In the genomic region with DNA sequence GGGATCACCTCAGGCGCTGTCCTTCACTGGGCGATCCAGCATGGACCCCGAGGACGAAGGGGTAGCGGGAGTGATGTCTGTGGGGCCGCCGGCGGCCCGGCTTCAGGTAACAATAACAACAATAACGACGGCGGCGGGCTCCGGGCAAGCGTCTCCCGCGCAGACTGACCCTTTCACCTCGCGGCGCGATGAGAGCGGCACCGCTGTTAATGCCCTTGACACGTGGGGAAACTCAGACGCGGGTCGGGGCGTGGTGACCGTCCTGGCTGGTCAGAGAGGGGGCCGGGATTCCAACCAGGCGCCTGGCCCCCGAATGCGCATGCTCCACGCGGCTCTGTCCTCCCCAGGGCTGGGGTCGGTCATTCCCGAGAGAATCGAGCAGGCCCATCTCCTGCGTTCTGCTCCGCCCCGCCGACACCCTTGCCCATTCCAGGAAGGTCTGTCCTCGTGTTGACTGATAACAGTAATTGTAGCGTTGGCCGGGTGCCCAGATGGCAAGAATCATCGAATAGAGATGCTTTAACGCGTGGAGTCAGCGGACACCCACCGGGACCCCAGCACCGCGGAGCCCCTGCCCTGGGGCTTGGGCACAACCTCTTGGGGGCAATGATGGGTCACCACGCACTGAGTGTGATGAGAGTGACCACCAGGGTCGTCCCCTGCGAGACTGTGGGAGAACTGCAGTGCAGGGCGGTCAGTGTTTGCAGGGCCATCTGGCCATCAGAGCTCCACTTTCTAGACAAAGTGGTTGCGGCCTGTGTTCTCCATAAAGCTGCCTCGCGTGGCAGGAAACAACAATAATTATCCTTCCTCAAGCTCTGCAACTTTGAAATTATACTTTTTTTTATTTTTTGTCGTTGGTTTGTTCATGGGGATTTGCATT, we compare ENCODE assay signal across 8 cellular contexts. TPM values are rescaled to one million over a fixed set of nuclear protein-coding genes. Genes with fewer than 3 reads are reported as not detected.
DNase-seq lines count a peak whose midpoint lies in the region; ATAC-seq and TF ChIP-seq lines count a peak whose summit lies in the region.

No MANE protein-coding gene starts in this region.

- H3K79me2 ChIP-seq in KMS-11 (ENCODE audit: insufficient read depth, low read depth): peaks cover 15% of the 10 kb centered on the region

- DNase-seq in CD4-positive, alpha-beta memory T cell: peak in 3 of 5 donors; percentile 14 to 60 (median 22)
- peak; percentile 45 for DNase-seq in T-helper 2 cell treated with Interferon-gamma antibody and Interleukin-4, amounts not matched to agents 5 μg/mL and 100 μg/mL, for 36 hours (ENCODE audit: low spot score)
- DNase-seq in brain microvascular endothelial cell: peak; percentile 76
- DNase-seq in gastrocnemius medialis: peak; percentile 12 to 20
- DNase-seq in KG1 (lab: John Stamatoyannopoulos, UW): no peak

- TF ChIP-seq CTCF in KMS-11 (conservative IDR thresholded peaks at IDR 0.05; ENCODE audit: low read depth, low read length) (no peak), brain microvascular endothelial cell (IDR thresholded peaks at IDR 0.05; ENCODE audit: low read depth, low read length, missing control alignments) (peak; percentile 9), gastrocnemius medialis (IDR thresholded peaks at IDR 0.05 in 4 of 5, conservative IDR thresholded peaks at IDR 0.05 in 1 of 5) (no peak)

- peaks cover 26 to 57% (median 36%) of the 10 kb centered on the region in 4 donors for H3K4me1 Mint-ChIP-seq in CD4-positive, alpha-beta memory T cell
- H3K4me1 Mint-ChIP-seq in T-helper 2 cell treated with Interferon-gamma antibody and Interleukin-4, amounts not matched to agents 5 μg/mL and 100 μg/mL, for 36 hours (ENCODE audit: low read depth): peaks cover 18% of the 10 kb centered on the region

- H3K36me3 Mint-ChIP-seq in CD4-positive, alpha-beta memory T cell: peaks cover 28 to 38% of the 10 kb centered on the region in 2 donors
- H3K36me3 Mint-ChIP-seq in T-helper 2 cell treated with Interferon-gamma antibody and Interleukin-4, amounts not matched to agents 5 μg/mL and 100 μg/mL, for 36 hours (ENCODE audit: low read depth): peaks cover 69% of the 10 kb centered on the region

- H3K27ac Mint-ChIP-seq in CD4-positive, alpha-beta memory T cell: peak overlapping the region; percentile 91 to 99 (median 96)
- H3K27ac Mint-ChIP-seq in T-helper 2 cell treated with Interferon-gamma antibody and Interleukin-4, amounts not matched to agents 5 μg/mL and 100 μg/mL, for 36 hours: peak overlapping the region; percentile 90

- H3K9me3 Mint-ChIP-seq in CD4-positive, alpha-beta memory T cell: peaks cover 0 to 14% (median 5%) of the 10 kb centered on the region in 8 donors
- peaks cover 38% of the 10 kb centered on the region for H3K9me3 Mint-ChIP-seq in T-helper 2 cell treated with Interferon-gamma antibody and Interleukin-4, amounts not matched to agents 5 μg/mL and 100 μg/mL, for 36 hours

- H3K27ac ChIP-seq in CD4-positive, alpha-beta memory T cell (ENCODE audit: low read depth, low read length): peak overlapping the region; percentile 73
- H3K27ac ChIP-seq in KMS-11 (peak overlapping the region; percentile 47), brain microvascular endothelial cell (peak overlapping the region; percentile 87), gastrocnemius medialis (peak overlapping the region; percentile 72 to 91 (median 83))

- H4K20me1 ChIP-seq in KMS-11 (ENCODE audit: insufficient read depth): no peaks in the 10 kb centered on the region

- H2AFZ ChIP-seq in KMS-11 (ENCODE audit: low read depth): peak overlapping the region; percentile 83

- in situ Hi-C loops in brain microvascular endothelial cell (cut with HindIII; ENCODE audit: low pct_ligation_motif_present, low sequenced_read_pairs): no loop called here
- in situ Hi-C loops in gastrocnemius medialis (cut with MboI; ENCODE audit: low sequenced_read_pairs in 4 of 4): no loop called here

- H3K9me3 ChIP-seq in CD4-positive, alpha-beta memory T cell (ENCODE audit: control insufficient read depth in 1 of 2, low read length in 2 of 2): peaks cover 0 to 7% of the 10 kb centered on the region in 2 donors
- H3K9me3 ChIP-seq in iPS-18c (ENCODE audit: control insufficient read depth, insufficient read depth, low read length) (no peaks in the 10 kb centered on the region), gastrocnemius medialis (peaks cover 0 to 3% (median 0%) of the 10 kb centered on the region in 3 donors)

- H3K27me3 Mint-ChIP-seq in CD4-positive, alpha-beta memory T cell: no peaks in the 10 kb centered on the region
- no peaks in the 10 kb centered on the region for H3K27me3 Mint-ChIP-seq in T-helper 2 cell treated with Interferon-gamma antibody and Interleukin-4, amounts not matched to agents 5 μg/mL and 100 μg/mL, for 36 hours (ENCODE audit: low read depth)

- peak overlapping the region; percentile 71 for H3K9ac ChIP-seq in KMS-11

- ATAC-seq in GM21576 (IDR thresholded peaks at IDR 0.05; ENCODE audit: unreplicated experiment): peak; percentile 27
- peak; percentile 44 to 55 for ATAC-seq in gastrocnemius medialis

- CTCF ChIA-PET in CD4-positive, alpha-beta memory T cell (lab: Charles Lee; ENCODE audit: partially characterized antibody): interaction anchor here (1.0 kb wide), 1 partner anchor 30 kb away, joined by 3 read pairs; no protein-coding TSS in a partner anchor

- peak overlapping the region; percentile 62 to 92 for H3K4me3 ChIP-seq in CD4-positive, alpha-beta memory T cell (ENCODE audit: low read length in 2 of 2)
- H3K4me3 ChIP-seq in KMS-11 (IDR thresholded peaks at IDR 0.05; ENCODE audit: insufficient read depth, low read depth, low read length) (no peak overlapping the region), brain microvascular endothelial cell (ENCODE audit: low read depth, low read length) (peak overlapping the region; percentile 90), iPS-18c (ENCODE audit: insufficient read depth, low read depth, low read length) (peak overlapping the region; percentile 99), gastrocnemius medialis (peak overlapping the region; percentile 74 to 82 (median 78))

- peak overlapping the region; percentile 84 for H3K4me2 ChIP-seq in KMS-11

- peak overlapping the region; percentile 93 to 100 (median 98) for H3K4me3 Mint-ChIP-seq in CD4-positive, alpha-beta memory T cell
- H3K4me3 Mint-ChIP-seq in T-helper 2 cell treated with Interferon-gamma antibody and Interleukin-4, amounts not matched to agents 5 μg/mL and 100 μg/mL, for 36 hours: peak overlapping the region; percentile 88

- POLR2A ChIA-PET in CD4-positive, alpha-beta memory T cell (lab: Charles Lee; ENCODE audit: partially characterized antibody): interaction anchor here (0.7 to 2.5 kb wide), 16 partner anchors 17 to 1875 kb away, joined by 3 to 28 read pairs (median 5); a partner anchor contains a TSS

- intact Hi-C loops in CD4-positive, alpha-beta memory T cell (cut with micrococcal nuclease): loop anchor here (2.0 kb wide), 2 partner anchors 102 to 130 kb away; a partner anchor contains a TSS
- intact Hi-C loops in gastrocnemius medialis (cut with DNase I; ENCODE audit: low total_unique reads): no loop called here

- no peaks in the 10 kb centered on the region for H3K27me3 ChIP-seq in CD4-positive, alpha-beta memory T cell (ENCODE audit: insufficient read depth, low read length)
- H3K27me3 ChIP-seq in KMS-11 (ENCODE audit: insufficient read depth, low read depth): no peaks in the 10 kb centered on the region
- no peaks in the 10 kb centered on the region for H3K27me3 ChIP-seq in brain microvascular endothelial cell (replicated peaks)
- peaks cover 0 to 10% (median 7%) of the 10 kb centered on the region in 3 donors for H3K27me3 ChIP-seq in gastrocnemius medialis

- H3K4me1 ChIP-seq in CD4-positive, alpha-beta memory T cell (ENCODE audit: insufficient read depth, low read length): peaks cover 36% of the 10 kb centered on the region
- peaks cover 6% of the 10 kb centered on the region for H3K4me1 ChIP-seq in KMS-11 (ENCODE audit: low read depth, poor library complexity, severe bottlenecking)
- H3K4me1 ChIP-seq in gastrocnemius medialis: peaks cover 4 to 15% of the 10 kb centered on the region in 2 donors

- TF ChIP-seq POLR2A in gastrocnemius medialis (IDR thresholded peaks at IDR 0.05): no peak

- H3K36me3 ChIP-seq in CD4-positive, alpha-beta memory T cell (ENCODE audit: insufficient read depth, low read length): peaks cover 8% of the 10 kb centered on the region
- H3K36me3 ChIP-seq in KMS-11 (ENCODE audit: insufficient read depth) (no peaks in the 10 kb centered on the region), brain microvascular endothelial cell (replicated peaks) (no peaks in the 10 kb centered on the region), gastrocnemius medialis (peaks cover 0 to 9% of the 10 kb centered on the region in 2 donors)

RNA-seq across cellular contexts. Expression of a gene that starts 0.5 kb away (rescaled TPM):
- 10 to 100 TPM in 1 of 2 experiments, 1 to 10 TPM in 1; 9.5 to 10.2 TPM for total RNA-seq in CD4-positive, alpha-beta memory T cell
- polyA plus RNA-seq in CD4-positive, alpha-beta memory T cell: under 1 TPM; 0.63 to 0.94 TPM
- total RNA-seq in gastrocnemius medialis: 1 to 10 TPM in 2 of 4 donors, under 1 TPM in 2; 0.78 to 2.1 (median 1.2) TPM

RNA-seq across cellular contexts. Expression of a gene that starts 25.9 kb away (rescaled TPM):
- 10 to 100 TPM; 72.3 to 76.6 TPM for total RNA-seq in CD4-positive, alpha-beta memory T cell
- 10 to 100 TPM; 59.3 to 73.9 TPM for polyA plus RNA-seq in CD4-positive, alpha-beta memory T cell
- 10 to 100 TPM; 27.1 to 38.2 (median 32.4) TPM for total RNA-seq in gastrocnemius medialis

RNA-seq across cellular contexts. Expression of a gene that starts 47.5 kb away (rescaled TPM):
- total RNA-seq in CD4-positive, alpha-beta memory T cell: 1 to 10 TPM; 5.0 to 5.3 TPM
- polyA plus RNA-seq in CD4-positive, alpha-beta memory T cell: 1 to 10 TPM in 1 of 2 donors, under 1 TPM in 1; 0.36 to 3.5 TPM
- 1 to 10 TPM; 1.1 to 2.4 (median 1.8) TPM for total RNA-seq in gastrocnemius medialis

RNA-seq across cellular contexts. Expression of a gene that starts 50.6 kb away (rescaled TPM):
- 10 to 100 TPM; 63.3 to 67.6 TPM for total RNA-seq in CD4-positive, alpha-beta memory T cell
- 10 to 100 TPM; 13.7 to 23.0 TPM for polyA plus RNA-seq in CD4-positive, alpha-beta memory T cell
- 1 to 10 TPM; 3.8 to 9.5 (median 6.0) TPM for total RNA-seq in gastrocnemius medialis
